In genomic region chr11:76791002-76791770, GRCh38 we compare ENCODE assay signal across 2 cellular contexts.
A peak's percentile ranks its signal among the peaks of the same experiment; 100 is the strongest.
TF ChIP-seq lines count a peak whose summit lies in the region.

No MANE protein-coding gene starts in this region.

TF ChIP-seq in HEK293, 187 proteins besides CTCF, POLR2A, EP300 and RAD21:
- TF ChIP-seq ZNF585B (tag by site-specific recombination; IDR thresholded peaks at IDR 0.05), result peak; percentile 53

TF ChIP-seq in HepG2, 621 proteins besides CTCF, POLR2A, EP300 and RAD21:
- TF ChIP-seq ZNF841 (CRISPR knock-in tag; IDR thresholded peaks at IDR 0.05; ENCODE audit: borderline replicate concordance) (peak; percentile 99), PPARG (CRISPR knock-in tag; conservative IDR thresholded peaks at IDR 0.05) (0 out of 2 replicates have a peak, but pooled peaks have one; percentile 22)
